14 cellular contexts compared by ENCODE assay signal in genomic region chr4:53654300-53654758, GRCh38.
DNase-seq lines count a peak whose midpoint lies in the region; ATAC-seq, FAIRE-seq and TF ChIP-seq lines count a peak whose summit lies in the region.
"Had no signal": no experiment of that assay in that cellular context is flagged by ENCODE, and none has a peak within 500 bp of the region (broad histone marks: within the 10 kb centered on the region; RNA-seq: fewer than 3 reads in every experiment).

No MANE protein-coding gene starts in this region.

- H3K27ac ChIP-seq in thyroid gland: peak overlapping the region; percentile 18 to 63 (median 36)
- peak overlapping the region in 1 of 2 donors; percentile 35 for H3K27ac ChIP-seq in small intestine (ENCODE audit: low read depth in 1 of 2, low read length in 1 of 2)

- H3K36me3 ChIP-seq in thyroid gland (no peaks in the 10 kb centered on the region), small intestine (ENCODE audit: control insufficient read depth in 2 of 2, insufficient read depth in 2 of 2, low read length in 2 of 2) (no peaks in the 10 kb centered on the region)
- H3K36me3 ChIP-seq: gastroesophageal sphincter had no signal

- no peaks in the 10 kb centered on the region for H3K27me3 ChIP-seq in thyroid gland
- H3K27me3 ChIP-seq in small intestine (ENCODE audit: control insufficient read depth in 2 of 2, insufficient read depth in 2 of 2, low read length in 2 of 2): no peaks in the 10 kb centered on the region
- H3K27me3 ChIP-seq: gastroesophageal sphincter had no signal

- POLR2A ChIA-PET in activated CD4-positive, alpha-beta T cell treated with anti-CD3 and anti-CD28 coated beads for 36 hours (lab: Charles Lee): no interaction called here

- no peak overlapping the region for H3K4me3 ChIP-seq in thyroid gland (replicated peaks in 1 of 3)
- H3K4me3 ChIP-seq in small intestine (ENCODE audit: low read depth in 1 of 2, low read length in 2 of 2): no peak overlapping the region
- H3K4me3 ChIP-seq: gastroesophageal sphincter had no signal

- H3K27me3 Mint-ChIP-seq in activated CD4-positive, alpha-beta T cell treated with anti-CD3 and anti-CD28 coated beads for 36 hours: peaks cover 11% of the 10 kb centered on the region
- H3K27me3 Mint-ChIP-seq in activated CD4-positive, alpha-beta T cell treated with anti-CD3 and anti-CD28 coated beads, Interleukin-2, amount 10 ng/mL, durations not matched to agents 24 days and 14 days: no peaks in the 10 kb centered on the region
- H3K27me3 Mint-ChIP-seq in activated T-helper 17 cell treated with anti-CD3 and anti-CD28 coated beads, Interleukin-2, amount 50 U/mL, for 72 hours: peaks cover 14% of the 10 kb centered on the region
- H3K27me3 Mint-ChIP-seq: activated naive CD4-positive, alpha-beta T cell treated with anti-CD3 and anti-CD28 coated beads, Interleukin-2, amount 10 ng/mL, durations not matched to agents 7 days and 5 days had no signal

- no peak overlapping the region for H3K4me3 Mint-ChIP-seq in activated CD4-positive, alpha-beta T cell treated with anti-CD3 and anti-CD28 coated beads for 36 hours
- no peak overlapping the region for H3K4me3 Mint-ChIP-seq in activated CD4-positive, alpha-beta T cell treated with anti-CD3 and anti-CD28 coated beads, Interleukin-2, amount 10 ng/mL, durations not matched to agents 24 days and 14 days
- H3K4me3 Mint-ChIP-seq in activated T-helper 17 cell treated with anti-CD3 and anti-CD28 coated beads, Interleukin-2, amount 50 U/mL, for 72 hours: no peak overlapping the region
- H3K4me3 Mint-ChIP-seq: activated naive CD4-positive, alpha-beta T cell treated with anti-CD3 and anti-CD28 coated beads, Interleukin-2, amount 10 ng/mL, durations not matched to agents 7 days and 5 days; H9; naive thymus-derived CD4-positive, alpha-beta T cell had no signal

- TF ChIP-seq POLR2A in thyroid gland (IDR thresholded peaks at IDR 0.05): no peak

- H3K4me1 Mint-ChIP-seq in activated CD4-positive, alpha-beta T cell treated with anti-CD3 and anti-CD28 coated beads for 36 hours: no peaks in the 10 kb centered on the region
- H3K4me1 Mint-ChIP-seq in activated CD4-positive, alpha-beta T cell treated with anti-CD3 and anti-CD28 coated beads, Interleukin-2, amount 10 ng/mL, durations not matched to agents 24 days and 14 days: no peaks in the 10 kb centered on the region
- H3K4me1 Mint-ChIP-seq in activated T-helper 17 cell treated with anti-CD3 and anti-CD28 coated beads, Interleukin-2, amount 50 U/mL, for 72 hours: no peaks in the 10 kb centered on the region
- H3K4me1 Mint-ChIP-seq: activated naive CD4-positive, alpha-beta T cell treated with anti-CD3 and anti-CD28 coated beads, Interleukin-2, amount 10 ng/mL, durations not matched to agents 7 days and 5 days; naive thymus-derived CD4-positive, alpha-beta T cell had no signal

- H3K9me3 ChIP-seq in thyroid gland: no peaks in the 10 kb centered on the region
- H3K9me3 ChIP-seq in small intestine (ENCODE audit: control insufficient read depth, low read depth): no peaks in the 10 kb centered on the region
- H3K9me3 ChIP-seq: gastroesophageal sphincter had no signal

- FAIRE-seq in small intestine (lab: Jason Lieb, UNC): no peak

- DNase-seq in activated CD4-positive, alpha-beta T cell treated with anti-CD3 and anti-CD28 coated beads for 36 hours: no peak
- DNase-seq in activated CD4-positive, alpha-beta T cell treated with anti-CD3 and anti-CD28 coated beads, Interleukin-2, amount 10 ng/mL, durations not matched to agents 24 days and 14 days: no peak
- DNase-seq in left cardiac atrium (no peak), thyroid gland (peak in 1 of 2 donors; percentile 45), small intestine (no peak), NCI-H1436 (lab: John Stamatoyannopoulos, UW) (no peak)
- DNase-seq: activated naive CD4-positive, alpha-beta T cell treated with anti-CD3 and anti-CD28 coated beads, Interleukin-2, amount 10 ng/mL, durations not matched to agents 7 days and 5 days; AML-193; H9; naive thymus-derived CD4-positive, alpha-beta T cell; T-helper 9 cell had no signal

- H3K4me1 ChIP-seq in thyroid gland: peaks cover 14 to 21% of the 10 kb centered on the region in 2 donors
- H3K4me1 ChIP-seq in small intestine (ENCODE audit: control insufficient read depth in 2 of 2, insufficient read depth in 1 of 2, low read depth in 1 of 2, low read length in 1 of 2): peaks cover 4 to 5% of the 10 kb centered on the region in 2 donors

- WGBS in thyroid gland, 2 donors: 29 to 48% methylated on average over 5 of the region's 5 CpGs
- WGBS in small intestine, 3 donors: 15 to 34% (median 21%) methylated on average over 5 of the region's 5 CpGs

- intact Hi-C loops in activated CD4-positive, alpha-beta T cell treated with anti-CD3 and anti-CD28 coated beads for 36 hours (cut with DNase I, micrococcal nuclease): no loop called here
- intact Hi-C loops in activated CD4-positive, alpha-beta T cell treated with anti-CD3 and anti-CD28 coated beads, Interleukin-2, amount 10 ng/mL, durations not matched to agents 24 days and 14 days (cut with micrococcal nuclease): no loop called here
- intact Hi-C loops in left cardiac atrium (cut with DNase I): no loop called here
- intact Hi-C loops in thyroid gland (cut with DNase I): no loop called here

- H3K9me3 Mint-ChIP-seq in activated CD4-positive, alpha-beta T cell treated with anti-CD3 and anti-CD28 coated beads for 36 hours (ENCODE audit: low read depth): no peaks in the 10 kb centered on the region
- no peaks in the 10 kb centered on the region for H3K9me3 Mint-ChIP-seq in activated CD4-positive, alpha-beta T cell treated with anti-CD3 and anti-CD28 coated beads, Interleukin-2, amount 10 ng/mL, durations not matched to agents 24 days and 14 days
- no peaks in the 10 kb centered on the region for H3K9me3 Mint-ChIP-seq in activated T-helper 17 cell treated with anti-CD3 and anti-CD28 coated beads, Interleukin-2, amount 50 U/mL, for 72 hours
- H3K9me3 Mint-ChIP-seq: activated naive CD4-positive, alpha-beta T cell treated with anti-CD3 and anti-CD28 coated beads, Interleukin-2, amount 10 ng/mL, durations not matched to agents 7 days and 5 days; H9 had no signal

- CTCF ChIA-PET in activated CD4-positive, alpha-beta T cell treated with anti-CD3 and anti-CD28 coated beads for 36 hours (lab: Charles Lee): no interaction called here

- peak; percentile 57 for ATAC-seq in activated CD4-positive, alpha-beta T cell treated with anti-CD3 and anti-CD28 coated beads for 36 hours
- ATAC-seq in activated T-helper 17 cell treated with anti-CD3 and anti-CD28 coated beads, Interleukin-2, amount 50 U/mL, for 72 hours (replicated peaks): peak; percentile 55
- peak; percentile 62 to 63 for ATAC-seq in left cardiac atrium
- ATAC-seq in HG03571 (IDR thresholded peaks at IDR 0.05; ENCODE audit: unreplicated experiment): no peak
- ATAC-seq: gastroesophageal sphincter; naive thymus-derived CD4-positive, alpha-beta T cell had no signal

- no peak for TF ChIP-seq CTCF in thyroid gland (IDR thresholded peaks at IDR 0.05)

- no peak overlapping the region for H3K27ac Mint-ChIP-seq in activated CD4-positive, alpha-beta T cell treated with anti-CD3 and anti-CD28 coated beads for 36 hours
- H3K27ac Mint-ChIP-seq in activated CD4-positive, alpha-beta T cell treated with anti-CD3 and anti-CD28 coated beads, Interleukin-2, amount 10 ng/mL, durations not matched to agents 24 days and 14 days: no peak overlapping the region
- H3K27ac Mint-ChIP-seq in activated T-helper 17 cell treated with anti-CD3 and anti-CD28 coated beads, Interleukin-2, amount 50 U/mL, for 72 hours: no peak overlapping the region
- H3K27ac Mint-ChIP-seq: activated naive CD4-positive, alpha-beta T cell treated with anti-CD3 and anti-CD28 coated beads, Interleukin-2, amount 10 ng/mL, durations not matched to agents 7 days and 5 days; H9; naive thymus-derived CD4-positive, alpha-beta T cell had no signal

- H3K36me3 Mint-ChIP-seq in activated CD4-positive, alpha-beta T cell treated with anti-CD3 and anti-CD28 coated beads for 36 hours (ENCODE audit: low read depth): no peaks in the 10 kb centered on the region
- no peaks in the 10 kb centered on the region for H3K36me3 Mint-ChIP-seq in activated CD4-positive, alpha-beta T cell treated with anti-CD3 and anti-CD28 coated beads, Interleukin-2, amount 10 ng/mL, durations not matched to agents 24 days and 14 days (ENCODE audit: low read depth)
- no peaks in the 10 kb centered on the region for H3K36me3 Mint-ChIP-seq in activated T-helper 17 cell treated with anti-CD3 and anti-CD28 coated beads, Interleukin-2, amount 50 U/mL, for 72 hours (ENCODE audit: low read depth)
- H3K36me3 Mint-ChIP-seq: activated naive CD4-positive, alpha-beta T cell treated with anti-CD3 and anti-CD28 coated beads, Interleukin-2, amount 10 ng/mL, durations not matched to agents 7 days and 5 days; naive thymus-derived CD4-positive, alpha-beta T cell had no signal
